ENCODE assay signal across 8 cellular contexts in genomic region chr18:3454365-3455089, GRCh38. TPM values are rescaled to one million over a fixed set of nuclear protein-coding genes. Genes with fewer than 3 reads are reported as not detected.
A peak's percentile ranks its signal among the peaks of the same experiment; 100 is the strongest.
DNase-seq lines count a peak whose midpoint lies in the region; ATAC-seq, FAIRE-seq and TF ChIP-seq lines count a peak whose summit lies in the region.

No MANE protein-coding gene starts in this region.

- peaks cover 66% of the 10 kb centered on the region for H3K4me1 Mint-ChIP-seq in activated CD4-positive, alpha-beta T cell treated with anti-CD3 and anti-CD28 coated beads, Interleukin-2, amount 10 ng/mL, durations not matched to agents 7 days and 5 days

- H3K27me3 Mint-ChIP-seq in activated CD4-positive, alpha-beta T cell treated with anti-CD3 and anti-CD28 coated beads, Interleukin-2, amount 10 ng/mL, durations not matched to agents 7 days and 5 days = no peaks in the 10 kb centered on the region

- H3K27ac ChIP-seq in rectal smooth muscle tissue (ENCODE audit: low read depth, low read length) = peak overlapping the region; percentile 99

- DNase-seq in AG04449 (ENCODE audit: low read depth, low spot score) = no peak
- DNase-seq in ELF-1 (ENCODE audit: low read depth, low spot score) = peak; percentile 65
- peak; percentile 49 for DNase-seq in NCI-H1694 treated with DMSO at 0.1 percent for 48 hours (lab: John Stamatoyannopoulos, UW)
- peak; percentile 57 for DNase-seq in activated CD4-positive, alpha-beta T cell treated with anti-CD3 and anti-CD28 coated beads, Interleukin-2, amount 10 ng/mL, durations not matched to agents 7 days and 5 days
- peak; percentile 37 to 42 for DNase-seq in frontal cortex (ENCODE audit: low spot score in 2 of 2)

- H3K27me3 ChIP-seq in rectal smooth muscle tissue (ENCODE audit: control insufficient read depth, insufficient read depth, low read length) = no peaks in the 10 kb centered on the region

- ATAC-seq in GM19467 (IDR thresholded peaks at IDR 0.05; ENCODE audit: unreplicated experiment) = no peak
- ATAC-seq in GM18907 (IDR thresholded peaks at IDR 0.05; ENCODE audit: unreplicated experiment) = no peak

- H3K9ac ChIP-seq in rectal smooth muscle tissue (ENCODE audit: low read length) = no peak overlapping the region

- H3K4me3 Mint-ChIP-seq in activated CD4-positive, alpha-beta T cell treated with anti-CD3 and anti-CD28 coated beads, Interleukin-2, amount 10 ng/mL, durations not matched to agents 7 days and 5 days = peak overlapping the region; percentile 91

- peaks cover 1% of the 10 kb centered on the region for H3K9me3 Mint-ChIP-seq in activated CD4-positive, alpha-beta T cell treated with anti-CD3 and anti-CD28 coated beads, Interleukin-2, amount 10 ng/mL, durations not matched to agents 7 days and 5 days

- H3K4me1 ChIP-seq in rectal smooth muscle tissue (ENCODE audit: control insufficient read depth, insufficient read depth, low read length) = peaks cover 20% of the 10 kb centered on the region

- CTCF ChIA-PET in AG04449 (lab: Yijun Ruan, JAX) = interaction anchor here (0.9 to 6.7 kb wide), 27 partner anchors 10 to 414 kb away, joined by 3 to 82 read pairs (median 5); no protein-coding TSS in a partner anchor
- CTCF ChIA-PET in activated CD4-positive, alpha-beta T cell treated with anti-CD3 and anti-CD28 coated beads, Interleukin-2, amount 10 ng/mL, durations not matched to agents 7 days and 5 days (lab: Charles Lee) = interaction anchor here (0.5 to 4.5 kb wide), 18 partner anchors 12 to 220 kb away, joined by 3 to 22 read pairs (median 4); no protein-coding TSS in a partner anchor

- POLR2A ChIA-PET in AG04449 (lab: Yijun Ruan, JAX) = interaction anchor here (0.8 to 3.9 kb wide), 4 partner anchors 12 to 149 kb away, joined by 4 to 34 read pairs (median 16); no protein-coding TSS in a partner anchor
- POLR2A ChIA-PET in activated CD4-positive, alpha-beta T cell treated with anti-CD3 and anti-CD28 coated beads, Interleukin-2, amount 10 ng/mL, durations not matched to agents 7 days and 5 days (lab: Charles Lee) = no interaction called here

- TF ChIP-seq CTCF in AG04449 (IDR thresholded peaks at IDR 0.05; ENCODE audit: insufficient read depth, low read length, missing control alignments) = peak; percentile 49

- no peak for FAIRE-seq in frontal cortex (lab: Jason Lieb, UNC)

- peak overlapping the region; percentile 81 for H3K4me3 ChIP-seq in AG04449 (ENCODE audit: low read depth, low read length)
- peak overlapping the region; percentile 97 for H3K4me3 ChIP-seq in rectal smooth muscle tissue (ENCODE audit: low read length)

- H3K36me3 Mint-ChIP-seq in activated CD4-positive, alpha-beta T cell treated with anti-CD3 and anti-CD28 coated beads, Interleukin-2, amount 10 ng/mL, durations not matched to agents 7 days and 5 days (ENCODE audit: low read depth) = peaks cover 39% of the 10 kb centered on the region

- peak overlapping the region; percentile 97 for H3K27ac Mint-ChIP-seq in activated CD4-positive, alpha-beta T cell treated with anti-CD3 and anti-CD28 coated beads, Interleukin-2, amount 10 ng/mL, durations not matched to agents 7 days and 5 days

- H3K36me3 ChIP-seq in rectal smooth muscle tissue (ENCODE audit: control insufficient read depth, insufficient read depth, low read length) = no peaks in the 10 kb centered on the region

RNA-seq across cellular contexts. Expression of gene TGIF1, which starts 4.6 kb away (rescaled TPM):
- total RNA-seq in activated CD4-positive, alpha-beta T cell treated with anti-CD3 and anti-CD28 coated beads, Interleukin-2, amount 10 ng/mL, durations not matched to agents 7 days and 5 days = 10 to 100 TPM; 12.5 to 14.7 TPM
- total RNA-seq in frontal cortex = 15.5 TPM
